In genomic region chr5:169626779-169627178, GRCh38 we compare ENCODE assay signal across 1 cellular context.
TF ChIP-seq lines count a peak whose summit lies in the region.

No MANE protein-coding gene starts in this region.

TF ChIP-seq in SK-N-SH treated with all-trans-retinoic acid at 6 μM for 48 hours, 23 proteins besides CTCF, POLR2A, EP300 and RAD21 (continued from another document):
- TF ChIP-seq CSRNP3 (CRISPR knock-in tag; IDR thresholded peaks at IDR 0.05) (no peak), ZNF8 (CRISPR knock-in tag; IDR thresholded peaks at IDR 0.05) (no peak)
TF ChIP-seq in SK-N-SH treated with all-trans-retinoic acid at 6 μM for 48 hours: peak in this region for 3.
